20 cellular contexts compared by ENCODE assay signal in the genomic region with DNA sequence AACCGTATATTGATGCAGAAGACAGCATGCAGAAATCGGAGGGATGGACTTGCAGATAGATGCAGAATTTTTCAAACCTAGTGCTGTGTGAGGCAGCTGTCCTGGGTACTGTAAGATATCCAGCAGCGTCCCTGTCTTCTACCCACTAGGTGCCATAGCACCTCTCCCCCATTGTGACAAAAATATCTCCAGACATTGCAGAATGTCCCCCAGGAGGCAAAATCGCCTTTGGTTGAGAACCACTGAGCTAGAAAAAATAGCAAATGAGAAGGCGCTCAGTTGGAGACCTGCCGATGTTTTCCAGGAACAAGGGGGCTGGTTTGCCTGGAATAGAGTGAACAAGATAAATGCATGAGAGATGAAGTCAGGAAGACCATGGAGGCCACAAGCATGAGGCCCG.
A peak's percentile ranks its signal among the peaks of the same experiment; 100 is the strongest.
DNase-seq lines count a peak whose midpoint lies in the region; TF ChIP-seq lines count a peak whose summit lies in the region.
"Had no signal": no experiment of that assay in that cellular context is flagged by ENCODE, and none has a peak within 500 bp of the region (broad histone marks: within the 10 kb centered on the region; RNA-seq: fewer than 3 reads in every experiment).

No MANE protein-coding gene starts in this region.

- H3K4me3 Mint-ChIP-seq in endothelial cell (ENCODE audit: unreplicated experiment) = peak overlapping the region; percentile 17
- H3K4me3 Mint-ChIP-seq: B cell; CD4-positive, alpha-beta T cell; CD8-positive, alpha-beta T cell had no signal

- H3K27me3 Mint-ChIP-seq in endothelial cell (ENCODE audit: unreplicated experiment) = peaks cover 5% of the 10 kb centered on the region
- H3K27me3 Mint-ChIP-seq: B cell had no signal

- no peak overlapping the region for H3K27ac Mint-ChIP-seq in endothelial cell (ENCODE audit: unreplicated experiment)
- H3K27ac Mint-ChIP-seq: B cell; CD4-positive, alpha-beta T cell; CD8-positive, alpha-beta T cell had no signal

- intact Hi-C loops in posterior cingulate gyrus (cut with DNase I) = no loop called here

- H3K4me1 Mint-ChIP-seq in endothelial cell (ENCODE audit: unreplicated experiment) = no peaks in the 10 kb centered on the region
- H3K4me1 Mint-ChIP-seq: B cell had no signal

- peaks cover 53% of the 10 kb centered on the region for H3K9me3 Mint-ChIP-seq in endothelial cell (ENCODE audit: unreplicated experiment)

- TF ChIP-seq CTCF in endothelial cell (IDR thresholded peaks at IDR 0.05; ENCODE audit: unreplicated experiment) = no peak

- peaks cover 14% of the 10 kb centered on the region for H3K36me3 Mint-ChIP-seq in endothelial cell (ENCODE audit: low read depth, unreplicated experiment)
- H3K36me3 Mint-ChIP-seq: CD8-positive, alpha-beta T cell had no signal

- DNase-seq in endothelial cell (ENCODE audit: low spot score) (no peak), middle frontal gyrus (ENCODE audit: extremely low spot score, low spot score) (peak; percentile 66), posterior cingulate gyrus (peak in 6 of 10 donors; percentile 26 to 86 (median 52)), DMS 273 treated with DMSO at 0.1 percent for 48 hours (lab: John Stamatoyannopoulos, UW) (no peak), A172 (ENCODE audit: low spot score) (no peak), medulla oblongata (ENCODE audit: extremely low spot score) (no peak), NCI-H524 (lab: John Stamatoyannopoulos, UW) (no peak)
- DNase-seq: 8988T; AML-193; Caco-2; Calu3; CD4-positive, alpha-beta T cell; CD8-positive, alpha-beta T cell; DMS153; DMS53; DMS79; DND-41; EL; GDM1 had no signal

Comparison
In these comparisons a context has a peak if more than half of its experiments do, and no peak if none do; other contexts are left out.
1. DNase-seq: peak in middle frontal gyrus (single experiment) and posterior cingulate gyrus (6 of 10); none in endothelial cell (single experiment), DMS 273 treated with DMSO at 0.1 percent for 48 hours (single experiment), A172 (single experiment), medulla oblongata (single experiment) and NCI-H524 (0 of 2).